In the genomic region with DNA sequence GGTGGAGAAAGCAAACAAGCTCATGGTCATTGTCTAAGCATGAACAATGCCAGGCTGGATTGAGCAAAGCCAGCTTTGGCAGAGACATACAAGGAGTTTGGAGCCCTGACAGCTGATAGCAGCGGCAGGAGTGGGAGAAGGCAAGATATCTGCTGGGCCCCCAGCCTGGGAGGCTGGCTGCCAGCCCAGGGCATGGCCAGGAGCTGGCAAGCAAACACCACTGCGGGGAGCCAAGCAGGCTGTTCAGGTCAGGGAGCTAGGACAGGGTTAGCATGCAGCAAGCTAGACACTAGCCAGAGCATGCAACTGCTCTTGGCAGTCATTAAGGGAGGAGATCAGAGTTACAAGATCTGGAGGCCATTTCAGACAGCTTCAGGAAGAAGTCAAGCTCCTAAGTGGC, we compare ENCODE assay signal across 12 cellular contexts.
DNase-seq lines count a peak whose midpoint lies in the region; TF ChIP-seq lines count a peak whose summit lies in the region.
"Had no signal": no experiment of that assay in that cellular context is flagged by ENCODE, and none has a peak within 500 bp of the region (broad histone marks: within the 10 kb centered on the region; RNA-seq: fewer than 3 reads in every experiment).

No MANE protein-coding gene starts in this region.

- DNase-seq in DMS153 (lab: John Stamatoyannopoulos, UW) (peak; percentile 80), NCI-H446 (lab: John Stamatoyannopoulos, UW) (peak; percentile 39 to 91), cardiac septum (ENCODE audit: low spot score) (peak; percentile 86), ovary (peak; percentile 60 to 93 (median 84)), HPDE6-E6E7 (ENCODE audit: extremely low spot score) (no peak), SJCRH30 (no peak), GF-D8 (lab: John Stamatoyannopoulos, UW) (no peak), tibial nerve (ENCODE audit: low spot score in 2 of 2) (no peak)
- DNase-seq: activated T-cell treated with anti-CD3 and anti-CD28 coated beads, Interleukin-2, amount 50 U/mL, for 4 hours; immature natural killer cell; NCI-H1930; stimulated activated CD4-positive, alpha-beta T cell treated with anti-CD3 and anti-CD28 coated beads, Interleukin-4, amount 100 ng/mL, for 24 hours had no signal

- no peak for TF ChIP-seq EP300 in ovary (IDR thresholded peaks at IDR 0.05)
- TF ChIP-seq EP300 in tibial nerve (IDR thresholded peaks at IDR 0.05): no peak

- H3K4me3 ChIP-seq in ovary: no peak overlapping the region
- no peak overlapping the region for H3K4me3 ChIP-seq in SJCRH30
- no peak overlapping the region for H3K4me3 ChIP-seq in tibial nerve

- TF ChIP-seq CTCF in ovary (IDR thresholded peaks at IDR 0.05): no peak
- TF ChIP-seq CTCF in tibial nerve (IDR thresholded peaks at IDR 0.05): no peak

- 0 to 7% (median 0%) methylated on average over 2 of the region's 2 CpGs for WGBS in ovary, 3 donors
- 13 to 25% methylated on average over 2 of the region's 2 CpGs for WGBS in tibial nerve, 2 donors

- intact Hi-C loops in cardiac septum (cut with DNase I): loop anchor here (1.0 to 2.0 kb wide), 2 partner anchors 31 to 79 kb away; no protein-coding TSS in a partner anchor
- intact Hi-C loops in ovary (cut with DNase I): loop anchor here in 1 of 4 donors (10.0 kb wide), 1 partner anchor 91 kb away; no protein-coding TSS in a partner anchor

- no peaks in the 10 kb centered on the region for H3K36me3 ChIP-seq in ovary
- no peaks in the 10 kb centered on the region for H3K36me3 ChIP-seq in SJCRH30
- H3K36me3 ChIP-seq in tibial nerve: no peaks in the 10 kb centered on the region

- H3K27me3 ChIP-seq in ovary: no peaks in the 10 kb centered on the region
- 0 out of 2 replicates have a peak, but pooled peaks cover under 1% of the 10 kb centered on the region for H3K27me3 ChIP-seq in SJCRH30
- no peaks in the 10 kb centered on the region for H3K27me3 ChIP-seq in tibial nerve

- H3K9me3 ChIP-seq in ovary (no peaks in the 10 kb centered on the region), SJCRH30 (replicated peaks) (no peaks in the 10 kb centered on the region), tibial nerve (no peaks in the 10 kb centered on the region)

- H3K27ac ChIP-seq in ovary: peak overlapping the region in 1 of 2 donors; percentile 59
- H3K27ac ChIP-seq in SJCRH30: no peak overlapping the region
- H3K27ac ChIP-seq in tibial nerve: no peak overlapping the region

- TF ChIP-seq POLR2A in ovary (IDR thresholded peaks at IDR 0.05) (no peak), tibial nerve (IDR thresholded peaks at IDR 0.05) (no peak)

- peaks cover 5% of the 10 kb centered on the region for H3K4me1 ChIP-seq in ovary (ENCODE audit: insufficient read depth)
- no peaks in the 10 kb centered on the region for H3K4me1 ChIP-seq in SJCRH30
- H3K4me1 ChIP-seq in tibial nerve: peaks cover 0 to 9% (median 0%) of the 10 kb centered on the region in 4 donors

Comparison
In these comparisons a context has a peak if more than half of its experiments do, and no peak if none do; other contexts are left out.
1. DNase-seq: peak in DMS153 (single experiment), NCI-H446 (2 of 2), cardiac septum (single experiment) and ovary (5 of 5); none in HPDE6-E6E7 (single experiment), SJCRH30 (0 of 2), GF-D8 (single experiment) and tibial nerve (0 of 2).